ENCODE assay signal across 22 cellular contexts in genomic region chr2:33453905-33454479, GRCh38. TPM values are rescaled to one million over a fixed set of nuclear protein-coding genes. Genes with fewer than 3 reads are reported as not detected.
"Had no signal": no experiment of that assay in that cellular context is flagged by ENCODE, and none has a peak within 500 bp of the region (broad histone marks: within the 10 kb centered on the region; RNA-seq: fewer than 3 reads in every experiment).

No MANE protein-coding gene starts in this region.

- ATAC-seq: Panc1 had no signal

- H3K4me3 ChIP-seq: MG63 had no signal

- DNase-seq: Karpas-422, KG1, MG63, NCI-H1092, NCI-H1105 treated with DMSO at 0.1 percent for 48 hours, NCI-H1417 treated with DMSO at 0.1 percent for 48 hours, NCI-H146, NCI-H1694 treated with DMSO at 0.1 percent for 48 hours, NCI-H1930, NCI-H2081, NCI-H2107, NCI-H2227 treated with DMSO at 0.1 percent for 48 hours, NCI-H524 treated with DMSO at 0.1 percent for 48 hours, NCI-H69, NCI-H774, SHP77, SK-N-SH, SW 1271 had no signal

- H3K4me2 ChIP-seq: SK-N-SH had no signal

- H3K36me3 ChIP-seq: MG63 had no signal

- H3K27me3 ChIP-seq: MG63 had no signal

- H3K9me2 ChIP-seq: SK-N-SH had no signal

- H3K27ac ChIP-seq: HL-60, RWPE1 had no signal

- H3K9ac ChIP-seq: SK-N-SH had no signal

- H3K9me3 ChIP-seq: SK-N-SH had no signal

RNA-seq across cellular contexts. Expression of gene RASGRP3, which starts 22.5 kb away (rescaled TPM):
- total RNA-seq: NCI-H460 had no signal
